Comparison of ENCODE assay signal across 10 cellular contexts in the genomic region with DNA sequence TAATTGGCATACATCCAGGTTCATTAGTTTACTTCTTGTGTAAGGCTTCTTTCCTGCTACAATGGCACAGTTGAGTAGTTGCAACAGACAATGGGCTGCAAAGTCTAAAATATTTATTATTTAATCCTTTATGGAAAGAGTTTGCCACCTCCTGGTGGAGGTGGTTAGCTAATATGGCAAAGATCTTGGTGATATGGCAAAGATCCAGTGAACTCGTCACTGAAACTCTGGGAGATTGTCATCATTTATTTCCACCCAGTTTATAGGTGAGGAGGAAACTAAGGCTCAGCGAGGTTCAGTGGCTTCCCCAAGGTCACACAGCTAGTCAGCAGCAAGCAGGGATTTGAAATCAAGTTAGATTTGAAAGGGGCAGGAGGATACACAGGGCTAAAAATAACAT. TPM values are rescaled to one million over a fixed set of nuclear protein-coding genes. Genes with fewer than 3 reads are reported as not detected.
DNase-seq lines count a peak whose midpoint lies in the region; ATAC-seq and TF ChIP-seq lines count a peak whose summit lies in the region.
"Had no signal": no experiment of that assay in that cellular context is flagged by ENCODE, and none has a peak within 500 bp of the region (broad histone marks: within the 10 kb centered on the region; RNA-seq: fewer than 3 reads in every experiment).

No MANE protein-coding gene starts in this region.

- intact Hi-C loops in right lobe of liver (cut with DNase I), result no loop called here

- WGBS in right lobe of liver (ENCODE audit: insufficient coverage, low coverage, low lambda C conversion rate, missing lambda C conversion rate), result 27% methylated on average over 2 of the region's 2 CpGs

- no peaks in the 10 kb centered on the region for H3K9me3 ChIP-seq in right lobe of liver
- H3K9me3 ChIP-seq: SJSA1 had no signal

- H3K36me3 ChIP-seq in right lobe of liver, result no peaks in the 10 kb centered on the region
- H3K36me3 ChIP-seq: SJSA1 had no signal

- no peak for TF ChIP-seq POLR2A in right lobe of liver (IDR thresholded peaks at IDR 0.05)

- no peaks in the 10 kb centered on the region for H3K27me3 ChIP-seq in right lobe of liver
- H3K27me3 ChIP-seq: SJSA1 had no signal

- H3K27ac ChIP-seq in right lobe of liver, result no peak overlapping the region
- H3K27ac ChIP-seq: SJSA1 had no signal

- no peak overlapping the region for H3K4me3 ChIP-seq in right lobe of liver
- H3K4me3 ChIP-seq: SJSA1 had no signal

- 0 out of 2 replicates have a peak, but pooled peaks have one; percentile 8 for TF ChIP-seq CTCF in GM12874 (IDR thresholded peaks at IDR 0.05; ENCODE audit: insufficient read depth, low read depth, low read length)
- peak; percentile 31 to 54 (median 37) for TF ChIP-seq CTCF in right lobe of liver (IDR thresholded peaks at IDR 0.05)

- DNase-seq in AG20443 (ENCODE audit: low spot score) (peak; percentile 22), astrocyte of the hippocampus (ENCODE audit: low read depth, low spot score) (peak; percentile 38), right lobe of liver (no peak), NCI-H510A treated with DMSO at 0.1 percent for 48 hours (lab: John Stamatoyannopoulos, UW) (no peak), GM19238 (ENCODE audit: insufficient read length, low spot score) (no peak), NCI-H1092 (lab: John Stamatoyannopoulos, UW) (no peak)
- DNase-seq: anterior cingulate cortex had no signal

- H3K4me1 ChIP-seq in right lobe of liver, result no peaks in the 10 kb centered on the region
- H3K4me1 ChIP-seq: SJSA1 had no signal

- ATAC-seq in right lobe of liver, result peak; percentile 18 to 68 (median 63)
- no peak for ATAC-seq in GM19452 (IDR thresholded peaks at IDR 0.05; ENCODE audit: unreplicated experiment)

RNA-seq across cellular contexts. Expression of gene IFFO2, which starts 16.1 kb away (rescaled TPM):
- 10 to 100 TPM in 2 of 6 experiments, 1 to 10 TPM in 4; 2.9 to 12.7 (median 7.2) TPM for total RNA-seq in right lobe of liver

Comparison
In these comparisons a context has a peak if more than half of its experiments do, and no peak if none do; other contexts are left out.
1. DNase-seq: peak in AG20443 (single experiment) and astrocyte of the hippocampus (single experiment); none in right lobe of liver (0 of 3), NCI-H510A treated with DMSO at 0.1 percent for 48 hours (single experiment), GM19238 (single experiment) and NCI-H1092 (single experiment).